23 cellular contexts compared by ENCODE assay signal in the genomic region with DNA sequence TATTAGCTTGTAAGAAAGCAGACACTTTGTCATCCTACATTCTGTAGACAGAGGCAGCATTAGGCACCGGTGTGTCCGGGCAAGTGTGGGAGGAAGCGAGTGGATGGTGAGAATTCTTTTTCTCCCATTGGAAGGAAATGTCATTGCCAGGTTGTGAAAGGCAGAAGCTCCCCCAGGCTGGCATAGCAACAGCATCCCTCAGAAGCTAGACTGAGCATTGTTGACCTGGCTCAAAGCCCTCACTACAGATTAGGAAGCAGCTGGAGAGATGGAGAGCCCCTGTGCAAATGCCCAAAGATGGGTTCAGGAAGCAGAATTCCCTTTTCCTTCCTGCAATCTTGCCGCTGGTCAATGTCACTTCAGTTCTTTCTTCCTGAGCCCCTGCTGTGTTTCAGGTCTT.
"Had no signal": no experiment of that assay in that cellular context is flagged by ENCODE, and none has a peak within 500 bp of the region (broad histone marks: within the 10 kb centered on the region; RNA-seq: fewer than 3 reads in every experiment).

No MANE protein-coding gene starts in this region.

- DNase-seq: activated B cell treated with CpG ODN at 0.5 μM for 24 hours; activated CD4-positive, alpha-beta T cell treated with anti-CD3 and anti-CD28 coated beads for 48 hours; activated CD4-positive, alpha-beta T cell treated with anti-CD3 and anti-CD28 coated beads, Interleukin-2, amount 50 U/mL, for 1 hour; activated CD4-positive, alpha-beta T cell treated with anti-CD3 and anti-CD28 coated beads, Interleukin-2, amount 50 U/mL, for 48 hours; activated CD8-positive, alpha-beta memory T cell treated with anti-CD3 and anti-CD28 coated beads, Interleukin-2, amount 10 ng/mL, durations not matched to agents 7 days and 5 days; activated CD8-positive, alpha-beta memory T cell treated with anti-CD3 and anti-CD28 coated beads, Interleukin-2, amount 50 U/mL, for 4 hours; activated CD8-positive, alpha-beta T cell treated with anti-CD3 and anti-CD28 coated beads for 36 hours; activated effector memory CD4-positive, alpha-beta T cell treated with anti-CD3 and anti-CD28 coated beads, Interleukin-2, amount 50 U/mL, for 16 hours; activated naive CD4-positive, alpha-beta T cell treated with anti-CD3 and anti-CD28 coated beads for 36 hours; activated naive CD8-positive, alpha-beta T cell treated with anti-CD3 and anti-CD28 coated beads for 36 hours; activated naive CD8-positive, alpha-beta T cell treated with anti-CD3 and anti-CD28 coated beads, Interleukin-2, amount 50 U/mL, for 24 hours; activated T-cell treated with anti-CD3 and anti-CD28 coated beads, Interleukin-2, amount 50 U/mL, for 1 hour; activated T-cell treated with anti-CD3 and anti-CD28 coated beads, Interleukin-2, amount 50 U/mL, for 48 hours; adrenal gland; amygdala; aorta; body of pancreas; effector memory CD4-positive, alpha-beta T cell; endodermal cell; foreskin fibroblast; T-helper 17 cell; T1000; WERI-Rb-1 had no signal
